20 cellular contexts compared by ENCODE assay signal in genomic region chr19:32268381-32268780, GRCh38.
"Had no signal": no experiment of that assay in that cellular context is flagged by ENCODE, and none has a peak within 500 bp of the region (broad histone marks: within the 10 kb centered on the region; RNA-seq: fewer than 3 reads in every experiment).

No MANE protein-coding gene starts in this region.

- H3K4me3 ChIP-seq: K562 had no signal

- H3K27ac Mint-ChIP-seq: IgD-negative memory B cell, T-cell had no signal

- ATAC-seq: K562, T-cell had no signal

- H3K4me2 ChIP-seq: KMS-11 had no signal

- H3K4me1 Mint-ChIP-seq: IgD-negative memory B cell, T-cell had no signal

- DNase-seq: Kasumi-1, MM.1S, NCI-H1092 treated with DMSO at 0.1 percent for 48 hours, NCI-H1436, NCI-H187, NCI-H2029, NCI-H2081 treated with DMSO at 0.1 percent for 48 hours, NCI-H2227 treated with DMSO at 0.1 percent for 48 hours, NCI-H524, NCI-H526 treated with DMSO at 0.1 percent for 48 hours, NCI-H774, Right ventricle myocardium superior, RPMI8226, SIG-M5, SW 1271, T-cell had no signal

- H3K36me3 Mint-ChIP-seq: IgD-negative memory B cell, T-cell had no signal

- H3K27ac ChIP-seq: HL-60, KMS-11 had no signal

- H3K4me3 Mint-ChIP-seq: IgD-negative memory B cell, T-cell had no signal
